9 cellular contexts compared by ENCODE assay signal in the genomic region with DNA sequence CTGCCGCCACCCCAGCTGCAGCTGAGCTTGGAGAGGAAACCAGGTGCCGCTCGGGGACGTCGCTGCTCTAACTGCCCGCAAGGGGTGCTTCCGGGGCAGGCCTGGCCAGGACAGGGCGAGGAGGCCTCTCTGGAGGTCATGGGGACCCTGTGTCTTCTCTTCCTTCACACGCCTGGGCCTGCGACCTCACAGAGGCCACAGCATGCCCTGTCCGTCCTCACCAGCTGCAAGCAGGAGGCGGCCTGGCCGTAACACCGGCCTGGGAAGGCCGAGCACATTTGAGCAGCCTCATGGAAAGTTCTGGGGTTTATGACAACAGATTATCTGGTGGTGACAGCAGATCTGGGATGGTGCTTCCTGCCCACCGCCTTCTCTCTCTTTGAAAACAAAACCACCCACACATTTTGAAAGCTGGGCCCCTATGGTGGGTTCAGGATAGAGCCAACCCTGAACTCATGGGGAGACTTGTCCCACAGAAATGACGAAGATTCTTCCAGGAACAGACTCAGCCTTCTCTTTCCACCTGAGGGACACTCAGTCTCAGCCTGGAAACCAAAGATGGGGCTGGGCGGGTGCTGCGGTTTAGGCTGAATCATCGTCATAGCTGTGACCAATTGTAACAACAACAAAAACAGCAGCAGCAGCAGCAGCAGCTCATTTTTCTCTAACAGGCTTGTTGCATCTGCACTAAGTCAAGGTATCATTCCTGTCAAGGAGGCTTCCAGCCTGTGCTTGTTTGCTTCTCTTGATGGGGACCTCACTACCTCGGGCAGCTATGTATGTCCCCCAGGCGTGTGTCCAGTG.
DNase-seq lines count a peak whose midpoint lies in the region; ATAC-seq and TF ChIP-seq lines count a peak whose summit lies in the region.
"Had no signal": no experiment of that assay in that cellular context is flagged by ENCODE, and none has a peak within 500 bp of the region (broad histone marks: within the 10 kb centered on the region; RNA-seq: fewer than 3 reads in every experiment).

No MANE protein-coding gene starts in this region.

- no peak overlapping the region for H3K9ac ChIP-seq in neural progenitor cell

- H3K4me1 Mint-ChIP-seq in T-helper 17 cell = peaks cover 19% of the 10 kb centered on the region
- peaks cover 8% of the 10 kb centered on the region for H3K4me1 Mint-ChIP-seq in activated naive CD8-positive, alpha-beta T cell treated with anti-CD3 and anti-CD28 coated beads, Interleukin-2, amount 10 ng/mL, durations not matched to agents 7 days and 5 days
- H3K4me1 Mint-ChIP-seq in neural progenitor cell = peaks cover 27% of the 10 kb centered on the region

- no peaks in the 10 kb centered on the region for H3K79me2 ChIP-seq in neural progenitor cell (ENCODE audit: low read depth)

- no peaks in the 10 kb centered on the region for H3F3A ChIP-seq in neural progenitor cell (ENCODE audit: low read depth)

- H3K9me3 ChIP-seq in T-helper 17 cell (ENCODE audit: control insufficient read depth, low read length, poor library complexity, severe bottlenecking) (no peaks in the 10 kb centered on the region), neural progenitor cell (ENCODE audit: low read depth) (no peaks in the 10 kb centered on the region)

- H3K36me3 Mint-ChIP-seq in T-helper 17 cell (ENCODE audit: low read depth) = no peaks in the 10 kb centered on the region
- no peaks in the 10 kb centered on the region for H3K36me3 Mint-ChIP-seq in activated naive CD8-positive, alpha-beta T cell treated with anti-CD3 and anti-CD28 coated beads, Interleukin-2, amount 10 ng/mL, durations not matched to agents 7 days and 5 days
- no peaks in the 10 kb centered on the region for H3K36me3 Mint-ChIP-seq in neural progenitor cell

- peaks cover 1% of the 10 kb centered on the region for H3K9me3 Mint-ChIP-seq in activated naive CD8-positive, alpha-beta T cell treated with anti-CD3 and anti-CD28 coated beads, Interleukin-2, amount 10 ng/mL, durations not matched to agents 7 days and 5 days
- H3K9me3 Mint-ChIP-seq in neural progenitor cell = no peaks in the 10 kb centered on the region

- DNase-seq in EH (ENCODE audit: low read depth) = peak; percentile 81
- DNase-seq in T-helper 17 cell = peak in 1 of 3 donors; percentile 27
- DNase-seq in activated naive CD8-positive, alpha-beta T cell treated with anti-CD3 and anti-CD28 coated beads, Interleukin-2, amount 10 ng/mL, durations not matched to agents 7 days and 5 days = no peak
- no peak for DNase-seq in neural progenitor cell (ENCODE audit: low spot score)
- no peak for DNase-seq in Kasumi-1 (lab: John Stamatoyannopoulos, UW)
- DNase-seq in NCI-H510A (lab: John Stamatoyannopoulos, UW) = no peak

- H3K27me3 Mint-ChIP-seq in T-helper 17 cell (peaks cover 37% of the 10 kb centered on the region), neural progenitor cell (ENCODE audit: insufficient read depth, low read depth) (peaks cover 16% of the 10 kb centered on the region)
- peaks cover 10% of the 10 kb centered on the region for H3K27me3 Mint-ChIP-seq in activated naive CD8-positive, alpha-beta T cell treated with anti-CD3 and anti-CD28 coated beads, Interleukin-2, amount 10 ng/mL, durations not matched to agents 7 days and 5 days

- no peaks in the 10 kb centered on the region for H3K27me3 ChIP-seq in neural progenitor cell

- no peak for TF ChIP-seq CTCF in neural progenitor cell (IDR thresholded peaks at IDR 0.05)

- no peak overlapping the region for H3K4me2 ChIP-seq in neural progenitor cell

- peaks cover 10% of the 10 kb centered on the region for H3K4me1 ChIP-seq in neural progenitor cell

- H3K27ac Mint-ChIP-seq in T-helper 17 cell (peak overlapping the region; percentile 95), neural progenitor cell (peak overlapping the region; percentile 90)
- peak overlapping the region; percentile 74 for H3K27ac Mint-ChIP-seq in activated naive CD8-positive, alpha-beta T cell treated with anti-CD3 and anti-CD28 coated beads, Interleukin-2, amount 10 ng/mL, durations not matched to agents 7 days and 5 days

- no peak overlapping the region for H3K27ac ChIP-seq in neural progenitor cell

- no peaks in the 10 kb centered on the region for H3K36me3 ChIP-seq in neural progenitor cell

- POLR2A ChIA-PET in activated naive CD8-positive, alpha-beta T cell treated with anti-CD3 and anti-CD28 coated beads, Interleukin-2, amount 10 ng/mL, durations not matched to agents 7 days and 5 days (lab: Charles Lee) = no interaction called here

- H3K4me3 Mint-ChIP-seq in T-helper 17 cell (peak overlapping the region; percentile 52), neural progenitor cell (no peak overlapping the region)
- H3K4me3 Mint-ChIP-seq in activated naive CD8-positive, alpha-beta T cell treated with anti-CD3 and anti-CD28 coated beads, Interleukin-2, amount 10 ng/mL, durations not matched to agents 7 days and 5 days = no peak overlapping the region

- H2AFZ ChIP-seq in neural progenitor cell (replicated peaks) = no peak overlapping the region

- H3K4me3 ChIP-seq in neural progenitor cell = no peak overlapping the region
- H3K4me3 ChIP-seq: GM12878 had no signal

- ATAC-seq in T-helper 17 cell (peak; percentile 87), HG02571 (IDR thresholded peaks at IDR 0.05; ENCODE audit: unreplicated experiment) (no peak), HG02840 (IDR thresholded peaks at IDR 0.05; ENCODE audit: low FRiP score, unreplicated experiment) (no peak)
- ATAC-seq in activated naive CD8-positive, alpha-beta T cell treated with anti-CD3 and anti-CD28 coated beads, Interleukin-2, amount 10 ng/mL, durations not matched to agents 7 days and 5 days (ENCODE audit: low read depth) = no peak
- ATAC-seq: GM12878 had no signal

- no peaks in the 10 kb centered on the region for H4K20me1 ChIP-seq in neural progenitor cell (ENCODE audit: low read depth)
